22 cellular contexts compared by ENCODE assay signal in genomic region chr1:2128189-2128901, GRCh38.
DNase-seq lines count a peak whose midpoint lies in the region; ATAC-seq lines count a peak whose summit lies in the region.
"Had no signal": no experiment of that assay in that cellular context is flagged by ENCODE, and none has a peak within 500 bp of the region (broad histone marks: within the 10 kb centered on the region; RNA-seq: fewer than 3 reads in every experiment).

No MANE protein-coding gene starts in this region.

- H3K27me3 ChIP-seq in right cardiac atrium (ENCODE audit: control insufficient read depth, insufficient read depth) = no peaks in the 10 kb centered on the region
- peaks cover 0 to 10% (median 0%) of the 10 kb centered on the region in 3 experiments for H3K27me3 ChIP-seq in neuronal stem cell (ENCODE audit: control insufficient read depth in 3 of 3, insufficient read depth in 3 of 3, low read depth in 1 of 3, low read length in 3 of 3)
- H3K27me3 ChIP-seq: suprapubic skin had no signal

- DNase-seq in A172 (ENCODE audit: low spot score) (peak; percentile 29), right cardiac atrium (peak; percentile 10 to 65 (median 18)), neuronal stem cell (ENCODE audit: low spot score) (no peak)
- DNase-seq in activated CD4-positive, alpha-beta T cell treated with anti-CD3 and anti-CD28 coated beads for 48 hours = no peak
- DNase-seq in activated T-cell treated with anti-CD3 and anti-CD28 coated beads, Interleukin-2, amount 50 U/mL, for 4 hours = no peak
- DNase-seq in activated T-cell treated with anti-CD3 and anti-CD28 coated beads, Interleukin-2, amount 50 U/mL, for 24 hours = no peak
- DNase-seq in stimulated activated CD4-positive, alpha-beta T cell treated with anti-CD3 and anti-CD28 coated beads, Interleukin-15, amount 100 ng/mL, for 24 hours = no peak
- DNase-seq: activated CD4-positive, alpha-beta T cell treated with anti-CD3 and anti-CD28 coated beads, Interleukin-2, amount 10 ng/mL, durations not matched to agents 24 days and 14 days; activated naive CD8-positive, alpha-beta T cell treated with anti-CD3 and anti-CD28 coated beads, Interleukin-2, amount 50 U/mL, for 24 hours; effector CD4-positive, alpha-beta T cell; erythroblast; foreskin melanocyte; GDM1; midbrain; NCI-H1417; NCI-H2171; NCI-H526 treated with DMSO at 0.1 percent for 48 hours; T-cell had no signal

- H3K18ac ChIP-seq in neuronal stem cell (ENCODE audit: low read length) = peak overlapping the region; percentile 97

- no peaks in the 10 kb centered on the region for H3K27me3 Mint-ChIP-seq in activated T-cell treated with anti-CD3 and anti-CD28 coated beads, Interleukin-2, amount 50 U/mL, for 4 hours (ENCODE audit: low read depth)
- no peaks in the 10 kb centered on the region for H3K27me3 Mint-ChIP-seq in activated T-cell treated with anti-CD3 and anti-CD28 coated beads, Interleukin-2, amount 50 U/mL, for 24 hours
- H3K27me3 Mint-ChIP-seq: activated CD4-positive, alpha-beta T cell treated with anti-CD3 and anti-CD28 coated beads, Interleukin-2, amount 10 ng/mL, durations not matched to agents 24 days and 14 days; activated naive CD8-positive, alpha-beta T cell treated with anti-CD3 and anti-CD28 coated beads, Interleukin-2, amount 50 U/mL, for 24 hours; T-cell had no signal

- H3K4me1 ChIP-seq in right cardiac atrium (ENCODE audit: control insufficient read depth, insufficient read depth, low read length) (no peaks in the 10 kb centered on the region), neuronal stem cell (ENCODE audit: control insufficient read depth in 2 of 2, insufficient read depth in 1 of 2, low read depth in 1 of 2, low read length in 2 of 2) (peaks cover 15 to 30% of the 10 kb centered on the region in 2 donors)

- peak overlapping the region; percentile 92 for H4K91ac ChIP-seq in neuronal stem cell (ENCODE audit: low read depth, low read length, poor library complexity)

- H3K4me3 Mint-ChIP-seq in activated T-cell treated with anti-CD3 and anti-CD28 coated beads, Interleukin-2, amount 50 U/mL, for 4 hours = no peak overlapping the region
- H3K4me3 Mint-ChIP-seq in activated T-cell treated with anti-CD3 and anti-CD28 coated beads, Interleukin-2, amount 50 U/mL, for 24 hours = no peak overlapping the region
- H3K4me3 Mint-ChIP-seq: activated CD4-positive, alpha-beta T cell treated with anti-CD3 and anti-CD28 coated beads, Interleukin-2, amount 10 ng/mL, durations not matched to agents 24 days and 14 days; activated naive CD8-positive, alpha-beta T cell treated with anti-CD3 and anti-CD28 coated beads, Interleukin-2, amount 50 U/mL, for 24 hours; GM23338 had no signal

- intact Hi-C loops in right cardiac atrium (cut with DNase I) = no loop called here

- peak overlapping the region; percentile 100 for H2AK5ac ChIP-seq in neuronal stem cell (ENCODE audit: low read depth, low read length)

- H3K14ac ChIP-seq in neuronal stem cell (ENCODE audit: low read length) = peak overlapping the region; percentile 89

- H3K23ac ChIP-seq in neuronal stem cell (ENCODE audit: low read depth, low read length, poor library complexity) = peak overlapping the region; percentile 85

- peak overlapping the region; percentile 76 for H2BK120ac ChIP-seq in neuronal stem cell (ENCODE audit: low read depth, low read length)

- H2BK15ac ChIP-seq in neuronal stem cell (ENCODE audit: low read length) = peak overlapping the region; percentile 99

- peak overlapping the region; percentile 40 for H3K4me2 ChIP-seq in neuronal stem cell (ENCODE audit: insufficient read depth, low read length, poor library complexity, severe bottlenecking)
- H3K4me2 ChIP-seq: GM23338 had no signal

- H3K36me3 Mint-ChIP-seq in activated T-cell treated with anti-CD3 and anti-CD28 coated beads, Interleukin-2, amount 50 U/mL, for 4 hours (ENCODE audit: insufficient read depth) = no peaks in the 10 kb centered on the region
- H3K36me3 Mint-ChIP-seq in activated T-cell treated with anti-CD3 and anti-CD28 coated beads, Interleukin-2, amount 50 U/mL, for 24 hours (ENCODE audit: low read depth) = no peaks in the 10 kb centered on the region
- H3K36me3 Mint-ChIP-seq: CD14-positive monocyte, T-cell had no signal

- peaks cover 29% of the 10 kb centered on the region for H3K4me1 Mint-ChIP-seq in activated T-cell treated with anti-CD3 and anti-CD28 coated beads, Interleukin-2, amount 50 U/mL, for 4 hours (ENCODE audit: low read depth)
- H3K4me1 Mint-ChIP-seq in activated T-cell treated with anti-CD3 and anti-CD28 coated beads, Interleukin-2, amount 50 U/mL, for 24 hours (ENCODE audit: low read depth) = peaks cover 31% of the 10 kb centered on the region

- peak overlapping the region; percentile 59 for H3K27ac ChIP-seq in angular gyrus (ENCODE audit: low read depth, low read length)
- no peak overlapping the region for H3K27ac ChIP-seq in right cardiac atrium (ENCODE audit: low read length)
- H3K27ac ChIP-seq in neuronal stem cell (replicated peaks; ENCODE audit: low read length) = peak overlapping the region; percentile 59
- H3K27ac ChIP-seq: suprapubic skin had no signal

- H2BK5ac ChIP-seq in neuronal stem cell (ENCODE audit: low read length) = peak overlapping the region; percentile 93

- H3K27ac Mint-ChIP-seq in activated T-cell treated with anti-CD3 and anti-CD28 coated beads, Interleukin-2, amount 50 U/mL, for 24 hours = no peak overlapping the region
- H3K27ac Mint-ChIP-seq: activated CD4-positive, alpha-beta T cell treated with anti-CD3 and anti-CD28 coated beads, Interleukin-2, amount 10 ng/mL, durations not matched to agents 24 days and 14 days; activated naive CD8-positive, alpha-beta T cell treated with anti-CD3 and anti-CD28 coated beads, Interleukin-2, amount 50 U/mL, for 24 hours; CD14-positive monocyte; GM23338; T-cell had no signal

- peak overlapping the region; percentile 97 for H3K4ac ChIP-seq in neuronal stem cell (ENCODE audit: low read length)

- no peak overlapping the region for H3K4me3 ChIP-seq in right cardiac atrium (ENCODE audit: low read length)
- H3K4me3 ChIP-seq in neuronal stem cell (ENCODE audit: low read length in 2 of 2) = no peak overlapping the region
- H3K4me3 ChIP-seq: GM23338 had no signal

- peaks cover 18% of the 10 kb centered on the region for H3K79me1 ChIP-seq in neuronal stem cell (ENCODE audit: low read depth, low read length)

- 85% methylated on average over 29 of the region's 29 CpGs for WGBS in right cardiac atrium
- WGBS in neuronal stem cell (ENCODE audit: extremely low coverage in 2 of 2, insufficient read length in 2 of 2, insufficient replicate concordance in 1 of 2), 2 donors = no CpG with 5 or more reads among the region's 29 CpGs

- no peak overlapping the region for H4K8ac ChIP-seq in neuronal stem cell (ENCODE audit: low read depth, low read length)

- H3K36me3 ChIP-seq in neuronal stem cell (replicated peaks in 1 of 2; ENCODE audit: control insufficient read depth in 2 of 2, insufficient read depth in 2 of 2, low read length in 2 of 2) = no peaks in the 10 kb centered on the region
- H3K36me3 ChIP-seq: suprapubic skin had no signal

- H2BK12ac ChIP-seq in neuronal stem cell (ENCODE audit: low read length) = peak overlapping the region; percentile 96

- H3K9ac ChIP-seq in neuronal stem cell (ENCODE audit: low read depth, low read length, poor library complexity) = peak overlapping the region; percentile 77

- no peak overlapping the region for H2AFZ ChIP-seq in neuronal stem cell (ENCODE audit: low read length)
- H2AFZ ChIP-seq: GM23338 had no signal

- no peak for ATAC-seq in right cardiac atrium
- no peak for ATAC-seq in activated T-cell treated with anti-CD3 and anti-CD28 coated beads, Interleukin-2, amount 50 U/mL, for 4 hours
- ATAC-seq: activated naive CD8-positive, alpha-beta T cell treated with anti-CD3 and anti-CD28 coated beads, Interleukin-2, amount 50 U/mL, for 24 hours; GM23338; T-cell had no signal

- no peaks in the 10 kb centered on the region for H3K9me3 Mint-ChIP-seq in activated T-cell treated with anti-CD3 and anti-CD28 coated beads, Interleukin-2, amount 50 U/mL, for 4 hours
- H3K9me3 Mint-ChIP-seq in activated T-cell treated with anti-CD3 and anti-CD28 coated beads, Interleukin-2, amount 50 U/mL, for 24 hours = no peaks in the 10 kb centered on the region
- H3K9me3 Mint-ChIP-seq: activated CD4-positive, alpha-beta T cell treated with anti-CD3 and anti-CD28 coated beads, Interleukin-2, amount 10 ng/mL, durations not matched to agents 24 days and 14 days; activated naive CD8-positive, alpha-beta T cell treated with anti-CD3 and anti-CD28 coated beads, Interleukin-2, amount 50 U/mL, for 24 hours; T-cell had no signal

- H3K9me3 ChIP-seq in right cardiac atrium (ENCODE audit: control insufficient read depth, low read length) (no peaks in the 10 kb centered on the region), neuronal stem cell (replicated peaks in 1 of 2; ENCODE audit: control insufficient read depth in 2 of 2, insufficient read depth in 1 of 2, low read depth in 1 of 2, low read length in 2 of 2) (peaks cover 0 to 1% of the 10 kb centered on the region in 2 donors)
- H3K9me3 ChIP-seq: suprapubic skin had no signal

Comparison
In these comparisons a context has a peak if more than half of its experiments do, and no peak if none do; other contexts are left out.
1. DNase-seq: peak in A172 (single experiment) and right cardiac atrium (3 of 3); none in neuronal stem cell (single experiment), activated CD4-positive, alpha-beta T cell treated with anti-CD3 and anti-CD28 coated beads for 48 hours (single experiment), activated T-cell treated with anti-CD3 and anti-CD28 coated beads, Interleukin-2, amount 50 U/mL, for 4 hours (single experiment), activated T-cell treated with anti-CD3 and anti-CD28 coated beads, Interleukin-2, amount 50 U/mL, for 24 hours (single experiment) and stimulated activated CD4-positive, alpha-beta T cell treated with anti-CD3 and anti-CD28 coated beads, Interleukin-15, amount 100 ng/mL, for 24 hours (single experiment).